In genomic region chr3:163768048-163768447, GRCh38 we compare ENCODE assay signal across 22 cellular contexts.
"Had no signal": no experiment of that assay in that cellular context is flagged by ENCODE, and none has a peak within 500 bp of the region (broad histone marks: within the 10 kb centered on the region; RNA-seq: fewer than 3 reads in every experiment).

No MANE protein-coding gene starts in this region.

- H3K27me3 Mint-ChIP-seq: activated CD8-positive, alpha-beta T cell treated with anti-CD3 and anti-CD28 coated beads for 36 hours; activated naive CD8-positive, alpha-beta T cell treated with anti-CD3 and anti-CD28 coated beads, Interleukin-2, amount 10 ng/mL, durations not matched to agents 7 days and 5 days; central memory CD8-positive, alpha-beta T cell; memory B cell; natural killer cell treated with Interleukin-12 subunit alpha and Interleukin-12 subunit beta and Interleukin-15 and Interleukin-18, amount 100 ng/mL, for 72 hours; stimulated activated naive B cell treated with anti-CD40 and anti-IgM and Interleukin-4, amounts not matched to agents 10 μg/mL and 1 μg/mL and 100 μg/mL, for 72 hours had no signal

- H3K27ac ChIP-seq: brain microvascular endothelial cell, coronary artery, esophagus squamous epithelium, thyroid gland had no signal

- DNase-seq: activated CD4-positive, alpha-beta T cell treated with anti-CD3 and anti-CD28 coated beads for 4 hours; activated CD8-positive, alpha-beta memory T cell treated with anti-CD3 and anti-CD28 coated beads, Interleukin-2, amount 50 U/mL, for 4 hours; activated CD8-positive, alpha-beta T cell treated with anti-CD3 and anti-CD28 coated beads for 36 hours; activated naive CD8-positive, alpha-beta T cell treated with anti-CD3 and anti-CD28 coated beads, Interleukin-2, amount 10 ng/mL, durations not matched to agents 7 days and 5 days; anterior cingulate cortex; brain microvascular endothelial cell; effector CD8-positive, alpha-beta T cell; esophagus squamous epithelium; glutamatergic neuron; hypothalamus; kidney glomerular epithelial cell; left ventricle myocardium superior; stimulated activated CD4-positive, alpha-beta T cell treated with anti-CD3 and anti-CD28 coated beads, Interleukin-12 subunit alpha, Interleukin-12 subunit beta, amount 100 ng/mL, for 4 hours; stimulated activated CD4-positive, alpha-beta T cell treated with anti-CD3 and anti-CD28 coated beads, Interleukin-2, amount 100 ng/mL, for 24 hours; stimulated activated naive B cell treated with anti-CD40 and anti-IgM and Interleukin-4, amounts not matched to agents 10 μg/mL and 1 μg/mL and 100 μg/mL, for 72 hours; thyroid gland had no signal

- H3K4me3 Mint-ChIP-seq: activated CD8-positive, alpha-beta T cell treated with anti-CD3 and anti-CD28 coated beads for 36 hours; activated naive CD8-positive, alpha-beta T cell treated with anti-CD3 and anti-CD28 coated beads, Interleukin-2, amount 10 ng/mL, durations not matched to agents 7 days and 5 days; activated T-helper 1 cell treated with anti-CD3 and anti-CD28 coated beads, Interleukin-12 subunit alpha, Interleukin-12 subunit beta, Interleukin-2, Interleukin-4 antibody, amounts not matched to agents 30 ng/mL and 10 ng/mL and 1 ng/mL, durations not matched to agents 14 hours and 24 hours and 36 hours; central memory CD8-positive, alpha-beta T cell; memory B cell; natural killer cell treated with Interleukin-12 subunit alpha and Interleukin-12 subunit beta and Interleukin-15 and Interleukin-18, amount 100 ng/mL, for 72 hours; stimulated activated naive B cell treated with anti-CD40 and anti-IgM and Interleukin-4, amounts not matched to agents 10 μg/mL and 1 μg/mL and 100 μg/mL, for 72 hours; WTC11 had no signal

- H3K4me3 ChIP-seq: coronary artery, esophagus squamous epithelium, thyroid gland had no signal

- H3K4me1 ChIP-seq: esophagus squamous epithelium, thyroid gland had no signal

- H3K4me1 Mint-ChIP-seq: activated naive CD8-positive, alpha-beta T cell treated with anti-CD3 and anti-CD28 coated beads, Interleukin-2, amount 10 ng/mL, durations not matched to agents 7 days and 5 days; central memory CD8-positive, alpha-beta T cell; memory B cell; stimulated activated naive B cell treated with anti-CD40 and anti-IgM and Interleukin-4, amounts not matched to agents 10 μg/mL and 1 μg/mL and 100 μg/mL, for 72 hours; WTC11 had no signal

- ATAC-seq: activated CD8-positive, alpha-beta T cell treated with anti-CD3 and anti-CD28 coated beads for 36 hours; left ventricle myocardium superior; natural killer cell treated with Interleukin-12 subunit alpha and Interleukin-12 subunit beta and Interleukin-15 and Interleukin-18, amount 100 ng/mL, for 72 hours; stimulated activated naive B cell treated with anti-CD40 and anti-IgM and Interleukin-4, amounts not matched to agents 10 μg/mL and 1 μg/mL and 100 μg/mL, for 72 hours; WTC11 had no signal

- H3K36me3 Mint-ChIP-seq: activated naive CD8-positive, alpha-beta T cell treated with anti-CD3 and anti-CD28 coated beads, Interleukin-2, amount 10 ng/mL, durations not matched to agents 7 days and 5 days; memory B cell; stimulated activated naive B cell treated with anti-CD40 and anti-IgM and Interleukin-4, amounts not matched to agents 10 μg/mL and 1 μg/mL and 100 μg/mL, for 72 hours; WTC11 had no signal

- H3K36me3 ChIP-seq: brain microvascular endothelial cell, esophagus squamous epithelium, thyroid gland had no signal

- H3K27me3 ChIP-seq: brain microvascular endothelial cell, esophagus squamous epithelium, thyroid gland had no signal

- H3K9me3 ChIP-seq: esophagus squamous epithelium, thyroid gland had no signal
